Comparison of ENCODE assay signal across 2 cellular contexts in genomic region chr1:41478118-41478748, GRCh38.
A peak's percentile ranks its signal among the peaks of the same experiment; 100 is the strongest.
TF ChIP-seq lines count a peak whose summit lies in the region.

No MANE protein-coding gene starts in this region.

TF ChIP-seq in GM12878, 131 proteins besides CTCF, POLR2A, EP300 and RAD21:
- no peak for TF ChIP-seq CREB1 (IDR thresholded peaks at IDR 0.05; ENCODE audit: low read depth)
- no peak for TF ChIP-seq ZBTB4 (CRISPR knock-in tag; IDR thresholded peaks at IDR 0.05)
- TF ChIP-seq ZNF384 (IDR thresholded peaks at IDR 0.05; ENCODE audit: borderline replicate concordance, low read depth, low read length) = no peak
- no peak for TF ChIP-seq KLF5 (IDR thresholded peaks at IDR 0.05; ENCODE audit: partially characterized antibody)
- no peak for TF ChIP-seq IKZF2 (IDR thresholded peaks at IDR 0.05)
- no peak for TF ChIP-seq HCFC1 (IDR thresholded peaks at IDR 0.05; ENCODE audit: low read length)
- TF ChIP-seq NR2C2 (IDR thresholded peaks at IDR 0.05; ENCODE audit: borderline replicate concordance, control insufficient read depth, insufficient read length, low read depth) = no peak
TF ChIP-seq in GM12878: peak in this region for 0.

TF ChIP-seq in HepG2, 621 proteins besides CTCF, POLR2A, EP300 and RAD21:
- TF ChIP-seq ZNF580 (CRISPR knock-in tag; IDR thresholded peaks at IDR 0.05; ENCODE audit: borderline replicate concordance, low read depth) (no peak), ZNF329 (CRISPR knock-in tag; IDR thresholded peaks at IDR 0.05; ENCODE audit: low read depth) (no peak), CREB1 (IDR thresholded peaks at IDR 0.05) (peak; percentile 91), CREB1 (CRISPR knock-in tag; IDR thresholded peaks at IDR 0.05) (no peak), ZNF256 (CRISPR knock-in tag; conservative IDR thresholded peaks at IDR 0.05) (no peak), ZNF451 (CRISPR knock-in tag; IDR thresholded peaks at IDR 0.05) (no peak), HIC2 (CRISPR knock-in tag; IDR thresholded peaks at IDR 0.05; ENCODE audit: low read depth) (no peak), JUN (CRISPR knock-in tag; IDR thresholded peaks at IDR 0.05) (no peak), HOXA9 (CRISPR knock-in tag; IDR thresholded peaks at IDR 0.05; ENCODE audit: borderline replicate concordance) (no peak), ZNF768 (CRISPR knock-in tag; IDR thresholded peaks at IDR 0.05) (peak; percentile 88)
TF ChIP-seq in HepG2: peak in this region for 2.
